In genomic region chr6:167429353-167429752, GRCh38 we compare ENCODE assay signal across 7 cellular contexts.
"Had no signal": no experiment of that assay in that cellular context is flagged by ENCODE, and none has a peak within 500 bp of the region (broad histone marks: within the 10 kb centered on the region; RNA-seq: fewer than 3 reads in every experiment).

No MANE protein-coding gene starts in this region.

- H3K27ac ChIP-seq: HL-60, KMS-11 had no signal

- ATAC-seq: K562 had no signal

- FAIRE-seq: HTR-8/SVneo, K562 had no signal

- H3K4me2 ChIP-seq: KMS-11 had no signal

- H3K9ac ChIP-seq: KMS-11 had no signal

- H3K4me3 ChIP-seq: K562 had no signal

- DNase-seq: IMR-90, KBM-7, KG1 had no signal
